ENCODE assay signal across 15 cellular contexts in the genomic region with DNA sequence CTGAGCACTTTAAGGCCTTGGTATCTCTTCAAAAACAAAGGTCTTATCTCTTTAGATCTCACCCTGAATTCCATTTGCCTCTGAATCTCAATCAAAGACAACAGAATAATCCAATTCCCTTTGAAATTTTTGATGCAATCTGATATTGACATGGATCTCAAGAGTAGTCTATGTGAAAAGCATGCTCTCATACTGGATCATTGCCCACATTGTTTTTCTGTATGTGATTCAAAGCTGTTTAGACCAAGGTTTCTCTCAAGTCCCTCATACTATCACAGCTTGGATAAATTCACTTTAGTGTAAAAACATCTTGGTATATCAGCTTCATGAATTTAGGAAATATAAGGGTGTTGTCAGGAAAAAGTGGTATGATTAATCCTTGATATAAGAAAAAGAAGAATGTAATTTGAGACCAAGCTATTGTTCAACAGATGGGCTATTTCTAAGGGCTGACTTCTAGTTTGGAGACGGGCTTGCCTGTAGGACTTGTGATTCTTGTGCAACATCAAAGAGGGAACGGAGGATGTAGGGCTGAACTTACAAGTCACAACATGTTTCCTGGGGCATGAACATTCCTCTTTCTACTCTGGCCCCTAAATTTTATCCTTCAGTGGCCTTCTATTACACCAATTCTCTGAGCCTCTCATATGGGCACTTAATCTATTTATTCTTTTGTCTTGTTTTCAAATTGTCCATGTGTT.
DNase-seq lines count a peak whose midpoint lies in the region; ATAC-seq and TF ChIP-seq lines count a peak whose summit lies in the region.
"Had no signal": no experiment of that assay in that cellular context is flagged by ENCODE, and none has a peak within 500 bp of the region (broad histone marks: within the 10 kb centered on the region; RNA-seq: fewer than 3 reads in every experiment).

No MANE protein-coding gene starts in this region.

- no peaks in the 10 kb centered on the region for H3K27me3 ChIP-seq in CD8-positive, alpha-beta T cell (ENCODE audit: insufficient read depth, low read length)

- H3K4me1 Mint-ChIP-seq in WTC11 = peaks cover 32% of the 10 kb centered on the region
- H3K4me1 Mint-ChIP-seq in CD8-positive, alpha-beta T cell (ENCODE audit: low read depth) = no peaks in the 10 kb centered on the region

- H3K36me3 ChIP-seq in CD8-positive, alpha-beta T cell (ENCODE audit: insufficient read depth, low read length) = no peaks in the 10 kb centered on the region

- no peaks in the 10 kb centered on the region for H3K9me3 Mint-ChIP-seq in WTC11
- H3K9me3 Mint-ChIP-seq in CD8-positive, alpha-beta T cell = no peaks in the 10 kb centered on the region
- H3K9me3 Mint-ChIP-seq: stimulated activated memory B cell treated with anti-CD40 and anti-IgM and Interleukin-4, amounts not matched to agents 10 μg/mL and 1 μg/mL and 100 μg/mL, for 72 hours had no signal

- POLR2A ChIA-PET in WTC11 (lab: Charles Lee) = no interaction called here
- POLR2A ChIA-PET in CD8-positive, alpha-beta T cell (lab: Charles Lee) = no interaction called here

- no peaks in the 10 kb centered on the region for H3K27me3 Mint-ChIP-seq in WTC11 (ENCODE audit: low read depth)
- no peaks in the 10 kb centered on the region for H3K27me3 Mint-ChIP-seq in CD8-positive, alpha-beta T cell (ENCODE audit: low read depth)
- H3K27me3 Mint-ChIP-seq: stimulated activated memory B cell treated with anti-CD40 and anti-IgM and Interleukin-4, amounts not matched to agents 10 μg/mL and 1 μg/mL and 100 μg/mL, for 72 hours had no signal

- CTCF ChIA-PET in WTC11 (lab: Charles Lee) = interaction anchor here (0.5 to 1.0 kb wide), 2 partner anchors 83 to 131 kb away, joined by 3 read pairs; no protein-coding TSS in a partner anchor
- CTCF ChIA-PET in CD8-positive, alpha-beta T cell (lab: Charles Lee) = no interaction called here

- intact Hi-C loops in CD8-positive, alpha-beta T cell (cut with DNase I, micrococcal nuclease) = no loop called here

- ATAC-seq in WTC11 (no peak), GM18520 (IDR thresholded peaks at IDR 0.05; ENCODE audit: unreplicated experiment) (no peak), HG03442 (IDR thresholded peaks at IDR 0.05; ENCODE audit: unreplicated experiment) (no peak)
- ATAC-seq in CD8-positive, alpha-beta T cell = no peak
- ATAC-seq: stimulated activated memory B cell treated with anti-CD40 and anti-IgM and Interleukin-4, amounts not matched to agents 10 μg/mL and 1 μg/mL and 100 μg/mL, for 72 hours had no signal

- DNase-seq in DMS 273 treated with DMSO at 0.1 percent for 48 hours (lab: John Stamatoyannopoulos, UW) (peak; percentile 51), MV-4-11 (lab: John Stamatoyannopoulos, UW) (peak; percentile 73), WTC11 (ENCODE audit: low spot score) (no peak), iris pigment epithelial cell (ENCODE audit: low read depth) (peak; percentile 93)
- DNase-seq in activated T-cell treated with anti-CD3 and anti-CD28 coated beads, Interleukin-2, amount 50 U/mL, for 48 hours = no peak
- DNase-seq in CD8-positive, alpha-beta T cell = no peak
- DNase-seq: activated T-cell treated with anti-CD3 and anti-CD28 coated beads for 4 hours; AML-193; NCI-H2227 treated with DMSO at 0.1 percent for 48 hours; stimulated activated CD4-positive, alpha-beta T cell treated with anti-CD3 and anti-CD28 coated beads, Interleukin-1b, Interleukin-23, amount 100 ng/mL, for 48 hours had no signal

- peak overlapping the region; percentile 4; the same call in 1 of the 2 replicates for H3K27ac Mint-ChIP-seq in WTC11
- H3K27ac Mint-ChIP-seq in CD8-positive, alpha-beta T cell = no peak overlapping the region
- H3K27ac Mint-ChIP-seq: stimulated activated memory B cell treated with anti-CD40 and anti-IgM and Interleukin-4, amounts not matched to agents 10 μg/mL and 1 μg/mL and 100 μg/mL, for 72 hours had no signal

- no peaks in the 10 kb centered on the region for H3K9me3 ChIP-seq in CD8-positive, alpha-beta T cell (ENCODE audit: low read length)

- no peak overlapping the region for H3K4me3 ChIP-seq in CD8-positive, alpha-beta T cell (ENCODE audit: low read depth, low read length)

- no peak overlapping the region for H3K4me3 Mint-ChIP-seq in WTC11
- H3K4me3 Mint-ChIP-seq in CD8-positive, alpha-beta T cell = no peak overlapping the region
- H3K4me3 Mint-ChIP-seq: stimulated activated memory B cell treated with anti-CD40 and anti-IgM and Interleukin-4, amounts not matched to agents 10 μg/mL and 1 μg/mL and 100 μg/mL, for 72 hours had no signal

- H3K27ac ChIP-seq in CD8-positive, alpha-beta T cell (ENCODE audit: low read depth, low read length) = no peak overlapping the region
- H3K27ac ChIP-seq: KMS-11, VCaP had no signal

- H3K36me3 Mint-ChIP-seq in WTC11 = no peaks in the 10 kb centered on the region
- H3K36me3 Mint-ChIP-seq in CD8-positive, alpha-beta T cell = no peaks in the 10 kb centered on the region

- TF ChIP-seq CTCF in WTC11 (IDR thresholded peaks at IDR 0.05) = no peak
- no peak for TF ChIP-seq CTCF in CD8-positive, alpha-beta T cell (IDR thresholded peaks at IDR 0.05)

- no peaks in the 10 kb centered on the region for H3K4me1 ChIP-seq in CD8-positive, alpha-beta T cell (ENCODE audit: insufficient read depth, low read length)

TF ChIP-seq in WTC11, 78 proteins besides CTCF, POLR2A, EP300 and RAD21:
- TF ChIP-seq ZNF317 (CRISPR knock-in tag; IDR thresholded peaks at IDR 0.05; ENCODE audit: borderline replicate concordance, low read depth) = no peak
- no peak for TF ChIP-seq HMGA2 (CRISPR knock-in tag; IDR thresholded peaks at IDR 0.05)
- TF ChIP-seq, protein P1, sequence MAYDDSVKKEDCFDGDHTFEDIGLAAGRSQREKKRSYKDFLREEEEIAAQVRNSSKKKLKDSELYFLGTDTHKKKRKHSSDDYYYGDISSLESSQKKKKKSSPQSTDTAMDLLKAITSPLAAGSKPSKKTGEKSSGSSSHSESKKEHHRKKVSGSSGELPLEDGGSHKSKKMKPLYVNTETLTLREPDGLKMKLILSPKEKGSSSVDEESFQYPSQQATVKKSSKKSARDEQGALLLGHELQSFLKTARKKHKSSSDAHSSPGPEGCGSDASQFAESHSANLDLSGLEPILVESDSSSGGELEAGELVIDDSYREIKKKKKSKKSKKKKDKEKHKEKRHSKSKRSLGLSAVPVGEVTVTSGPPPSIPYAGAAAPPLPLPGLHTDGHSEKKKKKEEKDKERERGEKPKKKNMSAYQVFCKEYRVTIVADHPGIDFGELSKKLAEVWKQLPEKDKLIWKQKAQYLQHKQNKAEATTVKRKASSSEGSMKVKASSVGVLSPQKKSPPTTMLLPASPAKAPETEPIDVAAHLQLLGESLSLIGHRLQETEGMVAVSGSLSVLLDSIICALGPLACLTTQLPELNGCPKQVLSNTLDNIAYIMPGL (CRISPR knock-in tag; IDR thresholded peaks at IDR 0.05) = no peak
- TF ChIP-seq, protein P2, sequence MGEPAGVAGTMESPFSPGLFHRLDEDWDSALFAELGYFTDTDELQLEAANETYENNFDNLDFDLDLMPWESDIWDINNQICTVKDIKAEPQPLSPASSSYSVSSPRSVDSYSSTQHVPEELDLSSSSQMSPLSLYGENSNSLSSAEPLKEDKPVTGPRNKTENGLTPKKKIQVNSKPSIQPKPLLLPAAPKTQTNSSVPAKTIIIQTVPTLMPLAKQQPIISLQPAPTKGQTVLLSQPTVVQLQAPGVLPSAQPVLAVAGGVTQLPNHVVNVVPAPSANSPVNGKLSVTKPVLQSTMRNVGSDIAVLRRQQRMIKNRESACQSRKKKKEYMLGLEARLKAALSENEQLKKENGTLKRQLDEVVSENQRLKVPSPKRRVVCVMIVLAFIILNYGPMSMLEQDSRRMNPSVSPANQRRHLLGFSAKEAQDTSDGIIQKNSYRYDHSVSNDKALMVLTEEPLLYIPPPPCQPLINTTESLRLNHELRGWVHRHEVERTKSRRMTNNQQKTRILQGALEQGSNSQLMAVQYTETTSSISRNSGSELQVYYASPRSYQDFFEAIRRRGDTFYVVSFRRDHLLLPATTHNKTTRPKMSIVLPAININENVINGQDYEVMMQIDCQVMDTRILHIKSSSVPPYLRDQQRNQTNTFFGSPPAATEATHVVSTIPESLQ (CRISPR knock-in tag; IDR thresholded peaks at IDR 0.05) = no peak
- TF ChIP-seq, protein P3, sequence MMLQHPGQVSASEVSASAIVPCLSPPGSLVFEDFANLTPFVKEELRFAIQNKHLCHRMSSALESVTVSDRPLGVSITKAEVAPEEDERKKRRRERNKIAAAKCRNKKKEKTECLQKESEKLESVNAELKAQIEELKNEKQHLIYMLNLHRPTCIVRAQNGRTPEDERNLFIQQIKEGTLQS (CRISPR knock-in tag; conservative IDR thresholded peaks at IDR 0.05) = no peak
- TF ChIP-seq ZNF396 (CRISPR knock-in tag; IDR thresholded peaks at IDR 0.05; ENCODE audit: borderline replicate concordance) = no peak
- no peak for TF ChIP-seq ZBTB21 (CRISPR knock-in tag; IDR thresholded peaks at IDR 0.05; ENCODE audit: borderline replicate concordance)
- no peak for TF ChIP-seq JUN (CRISPR knock-in tag; IDR thresholded peaks at IDR 0.05)
- TF ChIP-seq, protein P4, sequence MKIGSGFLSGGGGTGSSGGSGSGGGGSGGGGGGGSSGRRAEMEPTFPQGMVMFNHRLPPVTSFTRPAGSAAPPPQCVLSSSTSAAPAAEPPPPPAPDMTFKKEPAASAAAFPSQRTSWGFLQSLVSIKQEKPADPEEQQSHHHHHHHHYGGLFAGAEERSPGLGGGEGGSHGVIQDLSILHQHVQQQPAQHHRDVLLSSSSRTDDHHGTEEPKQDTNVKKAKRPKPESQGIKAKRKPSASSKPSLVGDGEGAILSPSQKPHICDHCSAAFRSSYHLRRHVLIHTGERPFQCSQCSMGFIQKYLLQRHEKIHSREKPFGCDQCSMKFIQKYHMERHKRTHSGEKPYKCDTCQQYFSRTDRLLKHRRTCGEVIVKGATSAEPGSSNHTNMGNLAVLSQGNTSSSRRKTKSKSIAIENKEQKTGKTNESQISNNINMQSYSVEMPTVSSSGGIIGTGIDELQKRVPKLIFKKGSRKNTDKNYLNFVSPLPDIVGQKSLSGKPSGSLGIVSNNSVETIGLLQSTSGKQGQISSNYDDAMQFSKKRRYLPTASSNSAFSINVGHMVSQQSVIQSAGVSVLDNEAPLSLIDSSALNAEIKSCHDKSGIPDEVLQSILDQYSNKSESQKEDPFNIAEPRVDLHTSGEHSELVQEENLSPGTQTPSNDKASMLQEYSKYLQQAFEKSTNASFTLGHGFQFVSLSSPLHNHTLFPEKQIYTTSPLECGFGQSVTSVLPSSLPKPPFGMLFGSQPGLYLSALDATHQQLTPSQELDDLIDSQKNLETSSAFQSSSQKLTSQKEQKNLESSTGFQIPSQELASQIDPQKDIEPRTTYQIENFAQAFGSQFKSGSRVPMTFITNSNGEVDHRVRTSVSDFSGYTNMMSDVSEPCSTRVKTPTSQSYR (CRISPR knock-in tag; IDR thresholded peaks at IDR 0.05) = no peak
- TF ChIP-seq ZNF416 (CRISPR knock-in tag; IDR thresholded peaks at IDR 0.05) = no peak
- TF ChIP-seq NFATC4 (CRISPR knock-in tag; IDR thresholded peaks at IDR 0.05) = no peak
- TF ChIP-seq RORB (CRISPR knock-in tag; IDR thresholded peaks at IDR 0.05) = no peak
- TF ChIP-seq ELF4 (CRISPR knock-in tag; IDR thresholded peaks at IDR 0.05; ENCODE audit: low read depth) = no peak

Comparison
In these comparisons a context has a peak if more than half of its experiments do, and no peak if none do; other contexts are left out.
1. DNase-seq: peak in DMS 273 treated with DMSO at 0.1 percent for 48 hours (single experiment), MV-4-11 (single experiment) and iris pigment epithelial cell (single experiment); none in WTC11 (single experiment), activated T-cell treated with anti-CD3 and anti-CD28 coated beads, Interleukin-2, amount 50 U/mL, for 48 hours (0 of 2) and CD8-positive, alpha-beta T cell (0 of 7).